ENCODE assay signal across 1 cellular context in the genomic region with DNA sequence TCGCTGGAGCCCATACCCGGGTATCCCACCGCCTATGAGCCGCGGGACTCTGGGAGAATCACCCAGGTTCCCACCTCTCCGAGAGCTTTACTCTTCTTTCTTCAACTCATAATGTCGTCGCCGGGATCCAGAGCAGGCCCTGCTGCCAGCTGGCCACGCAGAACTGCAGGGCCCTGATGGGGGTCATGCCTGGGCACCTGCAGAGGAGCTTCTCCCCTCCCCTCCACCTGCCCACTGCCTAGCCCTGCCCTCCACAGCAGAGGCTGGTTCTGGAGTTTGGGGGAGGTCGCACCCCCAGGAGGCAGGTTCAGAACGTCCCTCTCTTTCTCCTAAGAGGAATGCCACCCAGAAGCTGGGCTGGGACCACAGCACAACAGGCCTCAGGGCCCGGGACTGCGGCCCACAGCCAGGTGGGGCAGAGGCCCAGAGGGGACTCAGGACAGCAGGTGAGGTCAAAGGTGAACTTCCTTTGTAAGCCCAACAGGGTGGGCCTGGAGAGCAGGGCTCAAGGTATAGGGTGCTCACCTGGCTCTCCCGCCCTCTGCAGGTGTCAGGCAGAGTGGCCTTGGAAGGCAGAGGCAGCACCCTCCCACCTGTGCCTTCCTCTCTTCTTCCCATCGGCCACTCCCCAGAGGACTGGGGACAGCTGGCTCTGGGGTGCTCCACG.
TF ChIP-seq lines count a peak whose summit lies in the region.

No MANE protein-coding gene starts in this region.

TF ChIP-seq in GM23338, 12 proteins besides CTCF, POLR2A, EP300 and RAD21 (continued from another document):
- TF ChIP-seq, protein P1, sequence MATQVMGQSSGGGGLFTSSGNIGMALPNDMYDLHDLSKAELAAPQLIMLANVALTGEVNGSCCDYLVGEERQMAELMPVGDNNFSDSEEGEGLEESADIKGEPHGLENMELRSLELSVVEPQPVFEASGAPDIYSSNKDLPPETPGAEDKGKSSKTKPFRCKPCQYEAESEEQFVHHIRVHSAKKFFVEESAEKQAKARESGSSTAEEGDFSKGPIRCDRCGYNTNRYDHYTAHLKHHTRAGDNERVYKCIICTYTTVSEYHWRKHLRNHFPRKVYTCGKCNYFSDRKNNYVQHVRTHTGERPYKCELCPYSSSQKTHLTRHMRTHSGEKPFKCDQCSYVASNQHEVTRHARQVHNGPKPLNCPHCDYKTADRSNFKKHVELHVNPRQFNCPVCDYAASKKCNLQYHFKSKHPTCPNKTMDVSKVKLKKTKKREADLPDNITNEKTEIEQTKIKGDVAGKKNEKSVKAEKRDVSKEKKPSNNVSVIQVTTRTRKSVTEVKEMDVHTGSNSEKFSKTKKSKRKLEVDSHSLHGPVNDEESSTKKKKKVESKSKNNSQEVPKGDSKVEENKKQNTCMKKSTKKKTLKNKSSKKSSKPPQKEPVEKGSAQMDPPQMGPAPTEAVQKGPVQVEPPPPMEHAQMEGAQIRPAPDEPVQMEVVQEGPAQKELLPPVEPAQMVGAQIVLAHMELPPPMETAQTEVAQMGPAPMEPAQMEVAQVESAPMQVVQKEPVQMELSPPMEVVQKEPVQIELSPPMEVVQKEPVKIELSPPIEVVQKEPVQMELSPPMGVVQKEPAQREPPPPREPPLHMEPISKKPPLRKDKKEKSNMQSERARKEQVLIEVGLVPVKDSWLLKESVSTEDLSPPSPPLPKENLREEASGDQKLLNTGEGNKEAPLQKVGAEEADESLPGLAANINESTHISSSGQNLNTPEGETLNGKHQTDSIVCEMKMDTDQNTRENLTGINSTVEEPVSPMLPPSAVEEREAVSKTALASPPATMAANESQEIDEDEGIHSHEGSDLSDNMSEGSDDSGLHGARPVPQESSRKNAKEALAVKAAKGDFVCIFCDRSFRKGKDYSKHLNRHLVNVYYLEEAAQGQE (IDR thresholded peaks at IDR 0.05; ENCODE audit: unreplicated experiment): no peak
- no peak for TF ChIP-seq NANOG (IDR thresholded peaks at IDR 0.05; ENCODE audit: borderline replicate concordance)
- TF ChIP-seq ZNF331 (CRISPR knock-in tag; IDR thresholded peaks at IDR 0.05; ENCODE audit: low read depth): no peak
- TF ChIP-seq STAT1 (IDR thresholded peaks at IDR 0.05; ENCODE audit: unreplicated experiment): no peak
- TF ChIP-seq, protein P2, sequence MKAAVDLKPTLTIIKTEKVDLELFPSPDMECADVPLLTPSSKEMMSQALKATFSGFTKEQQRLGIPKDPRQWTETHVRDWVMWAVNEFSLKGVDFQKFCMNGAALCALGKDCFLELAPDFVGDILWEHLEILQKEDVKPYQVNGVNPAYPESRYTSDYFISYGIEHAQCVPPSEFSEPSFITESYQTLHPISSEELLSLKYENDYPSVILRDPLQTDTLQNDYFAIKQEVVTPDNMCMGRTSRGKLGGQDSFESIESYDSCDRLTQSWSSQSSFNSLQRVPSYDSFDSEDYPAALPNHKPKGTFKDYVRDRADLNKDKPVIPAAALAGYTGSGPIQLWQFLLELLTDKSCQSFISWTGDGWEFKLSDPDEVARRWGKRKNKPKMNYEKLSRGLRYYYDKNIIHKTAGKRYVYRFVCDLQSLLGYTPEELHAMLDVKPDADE (IDR thresholded peaks at IDR 0.05): no peak
- TF ChIP-seq, protein P3, sequence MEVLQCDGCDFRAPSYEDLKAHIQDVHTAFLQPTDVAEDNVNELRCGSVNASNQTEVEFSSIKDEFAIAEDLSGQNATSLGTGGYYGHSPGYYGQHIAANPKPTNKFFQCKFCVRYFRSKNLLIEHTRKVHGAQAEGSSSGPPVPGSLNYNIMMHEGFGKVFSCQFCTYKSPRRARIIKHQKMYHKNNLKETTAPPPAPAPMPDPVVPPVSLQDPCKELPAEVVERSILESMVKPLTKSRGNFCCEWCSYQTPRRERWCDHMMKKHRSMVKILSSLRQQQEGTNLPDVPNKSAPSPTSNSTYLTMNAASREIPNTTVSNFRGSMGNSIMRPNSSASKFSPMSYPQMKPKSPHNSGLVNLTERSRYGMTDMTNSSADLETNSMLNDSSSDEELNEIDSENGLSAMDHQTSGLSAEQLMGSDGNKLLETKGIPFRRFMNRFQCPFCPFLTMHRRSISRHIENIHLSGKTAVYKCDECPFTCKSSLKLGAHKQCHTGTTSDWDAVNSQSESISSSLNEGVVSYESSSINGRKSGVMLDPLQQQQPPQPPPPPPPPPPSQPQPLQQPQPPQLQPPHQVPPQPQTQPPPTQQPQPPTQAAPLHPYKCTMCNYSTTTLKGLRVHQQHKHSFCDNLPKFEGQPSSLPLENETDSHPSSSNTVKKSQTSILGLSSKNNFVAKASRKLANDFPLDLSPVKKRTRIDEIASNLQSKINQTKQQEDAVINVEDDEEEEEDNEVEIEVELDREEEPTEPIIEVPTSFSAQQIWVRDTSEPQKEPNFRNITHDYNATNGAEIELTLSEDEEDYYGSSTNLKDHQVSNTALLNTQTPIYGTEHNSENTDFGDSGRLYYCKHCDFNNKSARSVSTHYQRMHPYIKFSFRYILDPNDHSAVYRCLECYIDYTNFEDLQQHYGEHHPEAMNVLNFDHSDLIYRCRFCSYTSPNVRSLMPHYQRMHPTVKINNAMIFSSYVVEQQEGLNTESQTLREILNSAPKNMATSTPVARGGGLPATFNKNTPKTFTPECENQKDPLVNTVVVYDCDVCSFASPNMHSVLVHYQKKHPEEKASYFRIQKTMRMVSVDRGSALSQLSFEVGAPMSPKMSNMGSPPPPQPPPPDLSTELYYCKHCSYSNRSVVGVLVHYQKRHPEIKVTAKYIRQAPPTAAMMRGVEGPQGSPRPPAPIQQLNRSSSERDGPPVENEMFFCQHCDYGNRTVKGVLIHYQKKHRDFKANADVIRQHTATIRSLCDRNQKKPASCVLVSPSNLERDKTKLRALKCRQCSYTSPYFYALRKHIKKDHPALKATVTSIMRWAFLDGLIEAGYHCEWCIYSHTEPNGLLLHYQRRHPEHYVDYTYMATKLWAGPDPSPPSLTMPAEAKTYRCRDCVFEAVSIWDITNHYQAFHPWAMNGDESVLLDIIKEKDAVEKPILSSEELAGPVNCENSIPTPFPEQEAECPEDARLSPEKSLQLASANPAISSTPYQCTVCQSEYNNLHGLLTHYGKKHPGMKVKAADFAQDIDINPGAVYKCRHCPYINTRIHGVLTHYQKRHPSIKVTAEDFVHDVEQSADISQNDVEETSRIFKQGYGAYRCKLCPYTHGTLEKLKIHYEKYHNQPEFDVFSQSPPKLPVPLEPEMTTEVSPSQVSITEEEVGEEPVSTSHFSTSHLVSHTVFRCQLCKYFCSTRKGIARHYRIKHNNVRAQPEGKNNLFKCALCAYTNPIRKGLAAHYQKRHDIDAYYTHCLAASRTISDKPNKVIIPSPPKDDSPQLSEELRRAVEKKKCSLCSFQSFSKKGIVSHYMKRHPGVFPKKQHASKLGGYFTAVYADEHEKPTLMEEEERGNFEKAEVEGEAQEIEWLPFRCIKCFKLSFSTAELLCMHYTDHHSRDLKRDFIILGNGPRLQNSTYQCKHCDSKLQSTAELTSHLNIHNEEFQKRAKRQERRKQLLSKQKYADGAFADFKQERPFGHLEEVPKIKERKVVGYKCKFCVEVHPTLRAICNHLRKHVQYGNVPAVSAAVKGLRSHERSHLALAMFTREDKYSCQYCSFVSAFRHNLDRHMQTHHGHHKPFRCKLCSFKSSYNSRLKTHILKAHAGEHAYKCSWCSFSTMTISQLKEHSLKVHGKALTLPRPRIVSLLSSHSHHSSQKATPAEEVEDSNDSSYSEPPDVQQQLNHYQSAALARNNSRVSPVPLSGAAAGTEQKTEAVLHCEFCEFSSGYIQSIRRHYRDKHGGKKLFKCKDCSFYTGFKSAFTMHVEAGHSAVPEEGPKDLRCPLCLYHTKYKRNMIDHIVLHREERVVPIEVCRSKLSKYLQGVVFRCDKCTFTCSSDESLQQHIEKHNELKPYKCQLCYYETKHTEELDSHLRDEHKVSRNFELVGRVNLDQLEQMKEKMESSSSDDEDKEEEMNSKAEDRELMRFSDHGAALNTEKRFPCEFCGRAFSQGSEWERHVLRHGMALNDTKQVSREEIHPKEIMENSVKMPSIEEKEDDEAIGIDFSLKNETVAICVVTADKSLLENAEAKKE (CRISPR knock-in tag; IDR thresholded peaks at IDR 0.05): no peak
